3 cellular contexts compared by ENCODE assay signal in genomic region chr4:122842984-122843531, GRCh38.
A peak's percentile ranks its signal among the peaks of the same experiment; 100 is the strongest.
TF ChIP-seq lines count a peak whose summit lies in the region.

No MANE protein-coding gene starts in this region.

TF ChIP-seq in liver, 16 proteins besides CTCF, POLR2A, EP300 and RAD21:
- TF ChIP-seq TAF1 (conservative IDR thresholded peaks at IDR 0.05) (no peak), NR2F2 (IDR thresholded peaks at IDR 0.05) (no peak), RXRA (IDR thresholded peaks at IDR 0.05) (peak in 1 of 2 donors; percentile 24), HNF4A (conservative IDR thresholded peaks at IDR 0.05) (peak; percentile 21 to 31)
TF ChIP-seq in liver: peak in this region for 2.

TF ChIP-seq in HepG2, 621 proteins besides CTCF, POLR2A, EP300 and RAD21:
- TF ChIP-seq TFAP4 (IDR thresholded peaks at IDR 0.05; ENCODE audit: borderline replicate concordance, low read depth) (no peak), KDM5A (IDR thresholded peaks at IDR 0.05; ENCODE audit: borderline replicate concordance, low read length) (no peak), ZNF75D (CRISPR knock-in tag; IDR thresholded peaks at IDR 0.05; ENCODE audit: borderline replicate concordance) (no peak), KAT7 (CRISPR knock-in tag; IDR thresholded peaks at IDR 0.05; ENCODE audit: borderline replicate concordance) (no peak), ZNF264 (CRISPR knock-in tag; IDR thresholded peaks at IDR 0.05) (no peak), ZFYVE20 (CRISPR knock-in tag; IDR thresholded peaks at IDR 0.05; ENCODE audit: borderline replicate concordance, low read depth) (no peak), ONECUT2 (CRISPR knock-in tag; IDR thresholded peaks at IDR 0.05) (no peak), GATAD2A (CRISPR knock-in tag; IDR thresholded peaks at IDR 0.05) (no peak), ZNF547 (CRISPR knock-in tag; IDR thresholded peaks at IDR 0.05) (no peak)
- TF ChIP-seq, protein P1, sequence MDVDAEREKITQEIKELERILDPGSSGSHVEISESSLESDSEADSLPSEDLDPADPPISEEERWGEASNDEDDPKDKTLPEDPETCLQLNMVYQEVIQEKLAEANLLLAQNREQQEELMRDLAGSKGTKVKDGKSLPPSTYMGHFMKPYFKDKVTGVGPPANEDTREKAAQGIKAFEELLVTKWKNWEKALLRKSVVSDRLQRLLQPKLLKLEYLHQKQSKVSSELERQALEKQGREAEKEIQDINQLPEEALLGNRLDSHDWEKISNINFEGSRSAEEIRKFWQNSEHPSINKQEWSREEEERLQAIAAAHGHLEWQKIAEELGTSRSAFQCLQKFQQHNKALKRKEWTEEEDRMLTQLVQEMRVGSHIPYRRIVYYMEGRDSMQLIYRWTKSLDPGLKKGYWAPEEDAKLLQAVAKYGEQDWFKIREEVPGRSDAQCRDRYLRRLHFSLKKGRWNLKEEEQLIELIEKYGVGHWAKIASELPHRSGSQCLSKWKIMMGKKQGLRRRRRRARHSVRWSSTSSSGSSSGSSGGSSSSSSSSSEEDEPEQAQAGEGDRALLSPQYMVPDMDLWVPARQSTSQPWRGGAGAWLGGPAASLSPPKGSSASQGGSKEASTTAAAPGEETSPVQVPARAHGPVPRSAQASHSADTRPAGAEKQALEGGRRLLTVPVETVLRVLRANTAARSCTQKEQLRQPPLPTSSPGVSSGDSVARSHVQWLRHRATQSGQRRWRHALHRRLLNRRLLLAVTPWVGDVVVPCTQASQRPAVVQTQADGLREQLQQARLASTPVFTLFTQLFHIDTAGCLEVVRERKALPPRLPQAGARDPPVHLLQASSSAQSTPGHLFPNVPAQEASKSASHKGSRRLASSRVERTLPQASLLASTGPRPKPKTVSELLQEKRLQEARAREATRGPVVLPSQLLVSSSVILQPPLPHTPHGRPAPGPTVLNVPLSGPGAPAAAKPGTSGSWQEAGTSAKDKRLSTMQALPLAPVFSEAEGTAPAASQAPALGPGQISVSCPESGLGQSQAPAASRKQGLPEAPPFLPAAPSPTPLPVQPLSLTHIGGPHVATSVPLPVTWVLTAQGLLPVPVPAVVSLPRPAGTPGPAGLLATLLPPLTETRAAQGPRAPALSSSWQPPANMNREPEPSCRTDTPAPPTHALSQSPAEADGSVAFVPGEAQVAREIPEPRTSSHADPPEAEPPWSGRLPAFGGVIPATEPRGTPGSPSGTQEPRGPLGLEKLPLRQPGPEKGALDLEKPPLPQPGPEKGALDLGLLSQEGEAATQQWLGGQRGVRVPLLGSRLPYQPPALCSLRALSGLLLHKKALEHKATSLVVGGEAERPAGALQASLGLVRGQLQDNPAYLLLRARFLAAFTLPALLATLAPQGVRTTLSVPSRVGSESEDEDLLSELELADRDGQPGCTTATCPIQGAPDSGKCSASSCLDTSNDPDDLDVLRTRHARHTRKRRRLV (CRISPR knock-in tag; IDR thresholded peaks at IDR 0.05): no peak
- TF ChIP-seq, protein P2, sequence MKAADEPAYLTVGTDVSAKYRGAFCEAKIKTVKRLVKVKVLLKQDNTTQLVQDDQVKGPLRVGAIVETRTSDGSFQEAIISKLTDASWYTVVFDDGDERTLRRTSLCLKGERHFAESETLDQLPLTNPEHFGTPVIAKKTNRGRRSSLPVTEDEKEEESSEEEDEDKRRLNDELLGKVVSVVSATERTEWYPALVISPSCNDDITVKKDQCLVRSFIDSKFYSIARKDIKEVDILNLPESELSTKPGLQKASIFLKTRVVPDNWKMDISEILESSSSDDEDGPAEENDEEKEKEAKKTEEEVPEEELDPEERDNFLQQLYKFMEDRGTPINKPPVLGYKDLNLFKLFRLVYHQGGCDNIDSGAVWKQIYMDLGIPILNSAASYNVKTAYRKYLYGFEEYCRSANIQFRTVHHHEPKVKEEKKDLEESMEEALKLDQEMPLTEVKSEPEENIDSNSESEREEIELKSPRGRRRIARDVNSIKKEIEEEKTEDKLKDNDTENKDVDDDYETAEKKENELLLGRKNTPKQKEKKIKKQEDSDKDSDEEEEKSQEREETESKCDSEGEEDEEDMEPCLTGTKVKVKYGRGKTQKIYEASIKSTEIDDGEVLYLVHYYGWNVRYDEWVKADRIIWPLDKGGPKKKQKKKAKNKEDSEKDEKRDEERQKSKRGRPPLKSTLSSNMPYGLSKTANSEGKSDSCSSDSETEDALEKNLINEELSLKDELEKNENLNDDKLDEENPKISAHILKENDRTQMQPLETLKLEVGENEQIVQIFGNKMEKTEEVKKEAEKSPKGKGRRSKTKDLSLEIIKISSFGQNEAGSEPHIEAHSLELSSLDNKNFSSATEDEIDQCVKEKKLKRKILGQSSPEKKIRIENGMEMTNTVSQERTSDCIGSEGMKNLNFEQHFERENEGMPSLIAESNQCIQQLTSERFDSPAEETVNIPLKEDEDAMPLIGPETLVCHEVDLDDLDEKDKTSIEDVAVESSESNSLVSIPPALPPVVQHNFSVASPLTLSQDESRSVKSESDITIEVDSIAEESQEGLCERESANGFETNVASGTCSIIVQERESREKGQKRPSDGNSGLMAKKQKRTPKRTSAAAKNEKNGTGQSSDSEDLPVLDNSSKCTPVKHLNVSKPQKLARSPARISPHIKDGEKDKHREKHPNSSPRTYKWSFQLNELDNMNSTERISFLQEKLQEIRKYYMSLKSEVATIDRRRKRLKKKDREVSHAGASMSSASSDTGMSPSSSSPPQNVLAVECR (CRISPR knock-in tag; IDR thresholded peaks at IDR 0.05; ENCODE audit: borderline replicate concordance): no peak

TF ChIP-seq in K562, 482 proteins besides CTCF, POLR2A, EP300 and RAD21:
- TF ChIP-seq POLR2AphosphoS5 (IDR thresholded peaks at IDR 0.05; ENCODE audit: control insufficient read depth, insufficient read depth, low read depth, low read length) (no peak), ZNF785 (CRISPR knock-in tag; IDR thresholded peaks at IDR 0.05) (no peak), ETS2 (tag; IDR thresholded peaks at IDR 0.05; ENCODE audit: borderline replicate concordance, poor library complexity, severe bottlenecking) (no peak), CHCHD3 (CRISPR knock-in tag; IDR thresholded peaks at IDR 0.05) (no peak), CBFA2T2 (conservative IDR thresholded peaks at IDR 0.05) (no peak), ZNF174 (CRISPR knock-in tag; IDR thresholded peaks at IDR 0.05) (no peak), MTA1 (IDR thresholded peaks at IDR 0.05; ENCODE audit: borderline replicate concordance) (no peak)
- TF ChIP-seq, protein P3, sequence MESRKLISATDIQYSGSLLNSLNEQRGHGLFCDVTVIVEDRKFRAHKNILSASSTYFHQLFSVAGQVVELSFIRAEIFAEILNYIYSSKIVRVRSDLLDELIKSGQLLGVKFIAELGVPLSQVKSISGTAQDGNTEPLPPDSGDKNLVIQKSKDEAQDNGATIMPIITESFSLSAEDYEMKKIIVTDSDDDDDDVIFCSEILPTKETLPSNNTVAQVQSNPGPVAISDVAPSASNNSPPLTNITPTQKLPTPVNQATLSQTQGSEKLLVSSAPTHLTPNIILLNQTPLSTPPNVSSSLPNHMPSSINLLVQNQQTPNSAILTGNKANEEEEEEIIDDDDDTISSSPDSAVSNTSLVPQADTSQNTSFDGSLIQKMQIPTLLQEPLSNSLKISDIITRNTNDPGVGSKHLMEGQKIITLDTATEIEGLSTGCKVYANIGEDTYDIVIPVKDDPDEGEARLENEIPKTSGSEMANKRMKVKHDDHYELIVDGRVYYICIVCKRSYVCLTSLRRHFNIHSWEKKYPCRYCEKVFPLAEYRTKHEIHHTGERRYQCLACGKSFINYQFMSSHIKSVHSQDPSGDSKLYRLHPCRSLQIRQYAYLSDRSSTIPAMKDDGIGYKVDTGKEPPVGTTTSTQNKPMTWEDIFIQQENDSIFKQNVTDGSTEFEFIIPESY (CRISPR knock-in tag; IDR thresholded peaks at IDR 0.05): peak; percentile 60; the same call in 1 of the 2 replicates
